Comparison of ENCODE assay signal across 8 cellular contexts in the genomic region with DNA sequence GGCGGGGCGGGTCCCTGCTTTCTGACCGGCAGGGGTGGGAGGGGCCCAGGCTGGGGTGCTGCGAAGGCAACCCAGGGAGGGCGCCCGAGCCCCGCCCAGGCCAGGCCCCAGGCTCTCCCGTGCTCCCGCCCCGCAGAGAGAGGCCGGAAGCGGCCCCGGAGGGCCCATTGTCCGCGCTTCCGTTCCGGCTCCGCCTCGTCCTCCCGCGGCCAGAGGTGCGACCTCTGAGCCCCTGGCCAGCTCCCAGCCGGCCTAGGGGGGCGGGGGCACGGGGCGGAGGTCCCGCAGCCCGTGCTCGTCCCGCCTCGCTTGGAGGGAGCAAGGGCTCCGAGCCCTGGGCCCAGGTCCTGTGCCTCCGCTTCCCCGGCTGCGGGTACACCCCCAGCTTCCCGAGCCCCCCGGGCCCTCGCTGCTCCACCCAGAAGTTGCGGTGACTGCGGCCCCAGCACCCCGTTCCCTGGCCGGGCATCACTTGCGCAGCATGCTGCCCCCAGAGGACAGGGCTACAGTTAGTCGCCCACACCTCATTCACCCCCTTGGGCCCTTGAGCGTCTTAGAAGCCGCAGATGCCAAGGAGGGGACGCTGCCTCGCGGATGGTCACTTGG. TPM values are rescaled to one million over a fixed set of nuclear protein-coding genes. Genes with fewer than 3 reads are reported as not detected.
A peak's percentile ranks its signal among the peaks of the same experiment; 100 is the strongest.
DNase-seq lines count a peak whose midpoint lies in the region; ATAC-seq, FAIRE-seq and TF ChIP-seq lines count a peak whose summit lies in the region.

No MANE protein-coding gene starts in this region.

- FAIRE-seq in GM12891 (lab: Jason Lieb, UNC): peak; percentile 92

- H3K4me3 ChIP-seq in duodenal mucosa (ENCODE audit: low read depth in 1 of 2, low read length in 2 of 2) (peak overlapping the region; percentile 67 to 73), lower lobe of right lung (peak overlapping the region; percentile 78)

- intact Hi-C loops in lower lobe of right lung (cut with DNase I): no loop called here

- no peaks in the 10 kb centered on the region for H3K9me3 ChIP-seq in duodenal mucosa (ENCODE audit: control insufficient read depth in 1 of 2, low read length in 2 of 2)
- H3K9me3 ChIP-seq in lower lobe of right lung: no peaks in the 10 kb centered on the region

- H3K27ac ChIP-seq in duodenal mucosa (ENCODE audit: low read depth, low read length) (peak overlapping the region; percentile 94), lower lobe of right lung (peak overlapping the region; percentile 99)

- H3K4me1 ChIP-seq in duodenal mucosa (ENCODE audit: control insufficient read depth in 1 of 2, insufficient read depth in 2 of 2, low read length in 2 of 2) (peaks cover 25 to 37% of the 10 kb centered on the region in 2 donors), lower lobe of right lung (peaks cover 69% of the 10 kb centered on the region)

- H3K27me3 ChIP-seq in duodenal mucosa (ENCODE audit: control insufficient read depth in 1 of 2, insufficient read depth in 2 of 2, low read length in 2 of 2) (no peaks in the 10 kb centered on the region), lower lobe of right lung (ENCODE audit: low read depth) (no peaks in the 10 kb centered on the region)

- ATAC-seq in HG02678 (IDR thresholded peaks at IDR 0.05; ENCODE audit: unreplicated experiment) (peak; percentile 94), lower lobe of right lung (peak; percentile 95 to 96)

- DNase-seq in A172 (ENCODE audit: low spot score) (peak; percentile 90), GM12891 (ENCODE audit: insufficient read length, low spot score) (peak; percentile 97), NCI-H1436 (lab: John Stamatoyannopoulos, UW) (peak; percentile 77), lower lobe of right lung (peak; percentile 98)
- DNase-seq in activated CD4-positive, alpha-beta T cell treated with anti-CD3 and anti-CD28 coated beads for 4 hours: peak; percentile 44 to 58
- peak; percentile 20 to 46 for DNase-seq in stimulated activated CD8-positive, alpha-beta memory T cell treated with anti-CD3 and anti-CD28 coated beads, Interleukin-15, amount 100 ng/mL, for 4 hours (ENCODE audit: low read depth in 2 of 2)

- no peak for TF ChIP-seq POLR2A in GM12891 (IDR thresholded peaks at IDR 0.05; ENCODE audit: low read depth, low read length)

- H3K9ac ChIP-seq in duodenal mucosa (ENCODE audit: low read depth in 1 of 2, low read length in 2 of 2): peak overlapping the region; percentile 79 to 86

- H3K36me3 ChIP-seq in duodenal mucosa (ENCODE audit: control insufficient read depth in 1 of 2, insufficient read depth in 2 of 2, low read length in 2 of 2) (no peaks in the 10 kb centered on the region), lower lobe of right lung (no peaks in the 10 kb centered on the region)

- no peak for TF ChIP-seq CTCF in lower lobe of right lung (IDR thresholded peaks at IDR 0.05)

TF ChIP-seq in GM12891, 5 proteins besides CTCF, POLR2A, EP300 and RAD21:
- TF ChIP-seq POU2F2 (IDR thresholded peaks at IDR 0.05; ENCODE audit: low read depth, low read length): no peak
- TF ChIP-seq SPI1 (IDR thresholded peaks at IDR 0.05; ENCODE audit: low read depth, low read length): 0 out of 2 replicates have a peak, but pooled peaks have one; percentile 4
- TF ChIP-seq POLR2AphosphoS5 (IDR thresholded peaks at IDR 0.05; ENCODE audit: low read depth, low read length): 0 out of 2 replicates have a peak, but pooled peaks have one; percentile 23

RNA-seq across cellular contexts. Expression of gene PLXND1, which starts 20.4 kb away (rescaled TPM):
- total RNA-seq in A172 (2014; rRNA removed; shearing (Covaris generic)): 210 and 219 TPM in 2 replicates
- polyA plus RNA-seq in GM12891 (2012; ENCODE audit: low read depth, missing spikeins): 0.63 TPM
- 233 TPM for total RNA-seq in lower lobe of right lung

Comparison
In these comparisons a context has a peak if more than half of its experiments do, and no peak if none do; other contexts are left out.
1. Peak in every context shown above with its lines: DNase-seq, ATAC-seq, H3K4me3 ChIP-seq and H3K27ac ChIP-seq.
2. DNase-seq: peak in every context shown above with its lines; median percentile 98 in lower lobe of right lung; 97 in GM12891; 90 in A172; 77 in NCI-H1436; 51 in activated CD4-positive, alpha-beta T cell treated with anti-CD3 and anti-CD28 coated beads for 4 hours; 33 in stimulated activated CD8-positive, alpha-beta memory T cell treated with anti-CD3 and anti-CD28 coated beads, Interleukin-15, amount 100 ng/mL, for 4 hours.